ENCODE assay signal across 1 cellular context in genomic region chr1:153942766-153943549, GRCh38.
TF ChIP-seq lines count a peak whose summit lies in the region.

No MANE protein-coding gene starts in this region.

TF ChIP-seq in WTC11, 78 proteins besides CTCF, POLR2A, EP300 and RAD21 (continued from another document):
- TF ChIP-seq, protein P1, sequence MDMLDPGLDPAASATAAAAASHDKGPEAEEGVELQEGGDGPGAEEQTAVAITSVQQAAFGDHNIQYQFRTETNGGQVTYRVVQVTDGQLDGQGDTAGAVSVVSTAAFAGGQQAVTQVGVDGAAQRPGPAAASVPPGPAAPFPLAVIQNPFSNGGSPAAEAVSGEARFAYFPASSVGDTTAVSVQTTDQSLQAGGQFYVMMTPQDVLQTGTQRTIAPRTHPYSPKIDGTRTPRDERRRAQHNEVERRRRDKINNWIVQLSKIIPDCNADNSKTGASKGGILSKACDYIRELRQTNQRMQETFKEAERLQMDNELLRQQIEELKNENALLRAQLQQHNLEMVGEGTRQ (CRISPR knock-in tag; IDR thresholded peaks at IDR 0.05): no peak
- TF ChIP-seq ZNF423 (CRISPR knock-in tag; IDR thresholded peaks at IDR 0.05): no peak
- TF ChIP-seq GABPB1 (CRISPR knock-in tag; IDR thresholded peaks at IDR 0.05): no peak
- no peak for TF ChIP-seq CREM (CRISPR knock-in tag; IDR thresholded peaks at IDR 0.05)
- no peak for TF ChIP-seq NFE2L1 (CRISPR knock-in tag; IDR thresholded peaks at IDR 0.05)
- no peak for TF ChIP-seq ZNF138 (CRISPR knock-in tag; conservative IDR thresholded peaks at IDR 0.05)
- no peak for TF ChIP-seq ZNF396 (CRISPR knock-in tag; IDR thresholded peaks at IDR 0.05; ENCODE audit: borderline replicate concordance)
- TF ChIP-seq, protein P2, sequence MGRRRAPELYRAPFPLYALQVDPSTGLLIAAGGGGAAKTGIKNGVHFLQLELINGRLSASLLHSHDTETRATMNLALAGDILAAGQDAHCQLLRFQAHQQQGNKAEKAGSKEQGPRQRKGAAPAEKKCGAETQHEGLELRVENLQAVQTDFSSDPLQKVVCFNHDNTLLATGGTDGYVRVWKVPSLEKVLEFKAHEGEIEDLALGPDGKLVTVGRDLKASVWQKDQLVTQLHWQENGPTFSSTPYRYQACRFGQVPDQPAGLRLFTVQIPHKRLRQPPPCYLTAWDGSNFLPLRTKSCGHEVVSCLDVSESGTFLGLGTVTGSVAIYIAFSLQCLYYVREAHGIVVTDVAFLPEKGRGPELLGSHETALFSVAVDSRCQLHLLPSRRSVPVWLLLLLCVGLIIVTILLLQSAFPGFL (CRISPR knock-in tag; IDR thresholded peaks at IDR 0.05; ENCODE audit: borderline replicate concordance): no peak
- TF ChIP-seq ZNF671 (CRISPR knock-in tag; IDR thresholded peaks at IDR 0.05): no peak
- TF ChIP-seq PRRX2 (CRISPR knock-in tag; IDR thresholded peaks at IDR 0.05): no peak
- TF ChIP-seq, protein P3, sequence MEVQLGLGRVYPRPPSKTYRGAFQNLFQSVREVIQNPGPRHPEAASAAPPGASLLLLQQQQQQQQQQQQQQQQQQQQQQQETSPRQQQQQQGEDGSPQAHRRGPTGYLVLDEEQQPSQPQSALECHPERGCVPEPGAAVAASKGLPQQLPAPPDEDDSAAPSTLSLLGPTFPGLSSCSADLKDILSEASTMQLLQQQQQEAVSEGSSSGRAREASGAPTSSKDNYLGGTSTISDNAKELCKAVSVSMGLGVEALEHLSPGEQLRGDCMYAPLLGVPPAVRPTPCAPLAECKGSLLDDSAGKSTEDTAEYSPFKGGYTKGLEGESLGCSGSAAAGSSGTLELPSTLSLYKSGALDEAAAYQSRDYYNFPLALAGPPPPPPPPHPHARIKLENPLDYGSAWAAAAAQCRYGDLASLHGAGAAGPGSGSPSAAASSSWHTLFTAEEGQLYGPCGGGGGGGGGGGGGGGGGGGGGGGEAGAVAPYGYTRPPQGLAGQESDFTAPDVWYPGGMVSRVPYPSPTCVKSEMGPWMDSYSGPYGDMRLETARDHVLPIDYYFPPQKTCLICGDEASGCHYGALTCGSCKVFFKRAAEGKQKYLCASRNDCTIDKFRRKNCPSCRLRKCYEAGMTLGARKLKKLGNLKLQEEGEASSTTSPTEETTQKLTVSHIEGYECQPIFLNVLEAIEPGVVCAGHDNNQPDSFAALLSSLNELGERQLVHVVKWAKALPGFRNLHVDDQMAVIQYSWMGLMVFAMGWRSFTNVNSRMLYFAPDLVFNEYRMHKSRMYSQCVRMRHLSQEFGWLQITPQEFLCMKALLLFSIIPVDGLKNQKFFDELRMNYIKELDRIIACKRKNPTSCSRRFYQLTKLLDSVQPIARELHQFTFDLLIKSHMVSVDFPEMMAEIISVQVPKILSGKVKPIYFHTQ (CRISPR knock-in tag; IDR thresholded peaks at IDR 0.05): no peak
- TF ChIP-seq, protein P4, sequence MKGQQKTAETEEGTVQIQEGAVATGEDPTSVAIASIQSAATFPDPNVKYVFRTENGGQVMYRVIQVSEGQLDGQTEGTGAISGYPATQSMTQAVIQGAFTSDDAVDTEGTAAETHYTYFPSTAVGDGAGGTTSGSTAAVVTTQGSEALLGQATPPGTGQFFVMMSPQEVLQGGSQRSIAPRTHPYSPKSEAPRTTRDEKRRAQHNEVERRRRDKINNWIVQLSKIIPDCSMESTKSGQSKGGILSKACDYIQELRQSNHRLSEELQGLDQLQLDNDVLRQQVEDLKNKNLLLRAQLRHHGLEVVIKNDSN (CRISPR knock-in tag; IDR thresholded peaks at IDR 0.05): no peak
- no peak for TF ChIP-seq CREB1 (CRISPR knock-in tag; IDR thresholded peaks at IDR 0.05)
- no peak for TF ChIP-seq ZBTB21 (CRISPR knock-in tag; IDR thresholded peaks at IDR 0.05; ENCODE audit: borderline replicate concordance)
- TF ChIP-seq, protein P5, sequence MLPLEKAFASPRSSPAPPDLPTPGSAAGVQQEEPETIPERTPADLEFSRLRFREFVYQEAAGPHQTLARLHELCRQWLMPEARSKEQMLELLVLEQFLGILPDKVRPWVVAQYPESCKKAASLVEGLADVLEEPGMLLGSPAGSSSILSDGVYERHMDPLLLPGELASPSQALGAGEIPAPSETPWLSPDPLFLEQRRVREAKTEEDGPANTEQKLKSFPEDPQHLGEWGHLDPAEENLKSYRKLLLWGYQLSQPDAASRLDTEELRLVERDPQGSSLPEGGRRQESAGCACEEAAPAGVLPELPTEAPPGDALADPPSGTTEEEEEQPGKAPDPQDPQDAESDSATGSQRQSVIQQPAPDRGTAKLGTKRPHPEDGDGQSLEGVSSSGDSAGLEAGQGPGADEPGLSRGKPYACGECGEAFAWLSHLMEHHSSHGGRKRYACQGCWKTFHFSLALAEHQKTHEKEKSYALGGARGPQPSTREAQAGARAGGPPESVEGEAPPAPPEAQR (CRISPR knock-in tag; IDR thresholded peaks at IDR 0.05): no peak
- TF ChIP-seq HMGA2 (CRISPR knock-in tag; IDR thresholded peaks at IDR 0.05): no peak
